ENCODE assay signal across 22 cellular contexts in genomic region chr11:35964846-35965245, GRCh38. TPM values are rescaled to one million over a fixed set of nuclear protein-coding genes. Genes with fewer than 3 reads are reported as not detected.
A peak's percentile ranks its signal among the peaks of the same experiment; 100 is the strongest.
DNase-seq lines count a peak whose midpoint lies in the region; ATAC-seq, FAIRE-seq and TF ChIP-seq lines count a peak whose summit lies in the region.
"Had no signal": no experiment of that assay in that cellular context is flagged by ENCODE, and none has a peak within 500 bp of the region (broad histone marks: within the 10 kb centered on the region; RNA-seq: fewer than 3 reads in every experiment).

No MANE protein-coding gene starts in this region.

- no peak overlapping the region for H3K4me3 ChIP-seq in endothelial cell of umbilical vein (replicated peaks in 1 of 3; ENCODE audit: insufficient read depth in 1 of 3, low read depth in 1 of 3, low read length in 3 of 3)
- H3K4me3 ChIP-seq: GM23248, HAP-1, SJSA1 had no signal

- intact Hi-C loops in endothelial cell of umbilical vein (cut with micrococcal nuclease), result no loop called here

- FAIRE-seq in endothelial cell of umbilical vein (lab: Jason Lieb, UNC), result peak; percentile 83
- FAIRE-seq: GM12892 had no signal

- no peaks in the 10 kb centered on the region for H3K27me3 ChIP-seq in endothelial cell of umbilical vein (ENCODE audit: control insufficient read depth in 2 of 2, insufficient read depth in 2 of 2, low read length in 2 of 2)
- H3K27me3 ChIP-seq: BE2C, SJSA1 had no signal

- no peaks in the 10 kb centered on the region for H3K9me3 ChIP-seq in endothelial cell of umbilical vein (replicated peaks; ENCODE audit: control insufficient read depth, insufficient read depth, low read length)
- H3K9me3 ChIP-seq: BE2C, HAP-1, SJSA1 had no signal

- TF ChIP-seq CTCF in endothelial cell of umbilical vein (IDR thresholded peaks at IDR 0.05; ENCODE audit: extremely low read depth in 1 of 2, insufficient read depth in 1 of 2, low read depth in 1 of 2, low read length in 2 of 2), result no peak

- no peaks in the 10 kb centered on the region for H3K9me1 ChIP-seq in endothelial cell of umbilical vein (replicated peaks; ENCODE audit: control insufficient read depth, extremely low read depth, insufficient read depth, low read length)

- POLR2A ChIA-PET in endothelial cell of umbilical vein (lab: Charles Lee), result no interaction called here

- peaks cover 52% of the 10 kb centered on the region for H3K79me2 ChIP-seq in endothelial cell of umbilical vein (ENCODE audit: control insufficient read depth, insufficient read depth, low read length)

- no peak overlapping the region for H3K9ac ChIP-seq in endothelial cell of umbilical vein (replicated peaks; ENCODE audit: extremely low read depth, insufficient read depth, low read length)
- H3K9ac ChIP-seq: GM23248 had no signal

- TF ChIP-seq POLR2A in endothelial cell of umbilical vein (IDR thresholded peaks at IDR 0.05; ENCODE audit: low read depth, low read length), result no peak

- ATAC-seq in GM21717 (IDR thresholded peaks at IDR 0.05; ENCODE audit: unreplicated experiment), result no peak

- no TSS peak for BruUV-seq in endothelial cell of umbilical vein (replicated peaks; lab: Mats Ljungman, UMichigan)

- peak overlapping the region; percentile 40 for H3K4me2 ChIP-seq in endothelial cell of umbilical vein (ENCODE audit: insufficient read depth, low read length)

- in situ Hi-C loops in Caki2 (cut with HindIII; ENCODE audit: low pct_unique_long_range_greater_than_20kb, low sequenced_read_pairs), result no loop called here

- CTCF ChIA-PET in endothelial cell of umbilical vein (lab: Charles Lee), result interaction anchor here (0.8 to 1.4 kb wide), 5 partner anchors 11 to 167 kb away, joined by 3 to 14 read pairs (median 3); no protein-coding TSS in a partner anchor

- dilution Hi-C loops in endothelial cell of umbilical vein (cut with MboI; ENCODE audit: extremely low pct_ligation_motif_present, low sequenced_read_pairs), result no loop called here

- H3K4me1 ChIP-seq in endothelial cell of umbilical vein (ENCODE audit: control insufficient read depth, extremely low read depth, insufficient read depth, low read length), result peaks cover 8% of the 10 kb centered on the region
- H3K4me1 ChIP-seq: BE2C, HAP-1 had no signal

- no peak overlapping the region for H3K27ac ChIP-seq in endothelial cell of umbilical vein (ENCODE audit: insufficient read depth, low read depth, low read length)
- H3K27ac ChIP-seq: GM23248, SJSA1 had no signal

- no peaks in the 10 kb centered on the region for H4K20me1 ChIP-seq in endothelial cell of umbilical vein (replicated peaks; ENCODE audit: control insufficient read depth, extremely low read depth, insufficient read depth, low read length)

- DNase-seq in Caki2 (ENCODE audit: low read depth), result peak; percentile 5
- peak; percentile 59 for DNase-seq in NCI-H146 (lab: John Stamatoyannopoulos, UW)
- peak; percentile 82 for DNase-seq in endothelial cell of umbilical vein (ENCODE audit: low read depth, low spot score)
- peak; percentile 44 to 83 for DNase-seq in lung microvascular endothelial cell (ENCODE audit: low read depth in 2 of 2)
- no peak for DNase-seq in NCI-H1694 treated with DMSO at 0.1 percent for 48 hours (lab: John Stamatoyannopoulos, UW)
- no peak for DNase-seq in NOMO-1 treated with dmso at 0.1 percent for 144 hours (lab: John Stamatoyannopoulos, UW; ENCODE audit: unreplicated experiment)
- DNase-seq in T-helper 2 cell, result no peak
- DNase-seq: BE2C; CD4-positive, alpha-beta T cell; COR-L47; DMS 273 treated with DMSO at 0.1 percent for 48 hours; DMS79 treated with DMSO at 0.1 percent for 48 hours; GM23248; KBM-7; NCI-H1092; NCI-H1436; NCI-H2029 treated with DMSO at 0.1 percent for 48 hours; NCI-H69 had no signal

- no peaks in the 10 kb centered on the region for H3K36me3 ChIP-seq in endothelial cell of umbilical vein (ENCODE audit: control insufficient read depth in 2 of 2, extremely low read depth in 1 of 2, insufficient read depth in 2 of 2, low read length in 2 of 2)
- H3K36me3 ChIP-seq: BE2C, HAP-1, SJSA1 had no signal

- H2AFZ ChIP-seq in endothelial cell of umbilical vein (ENCODE audit: low read depth, low read length), result no peak overlapping the region
- H2AFZ ChIP-seq: GM23248 had no signal

TF ChIP-seq in endothelial cell of umbilical vein, 7 proteins besides CTCF, POLR2A, EP300 and RAD21:
- TF ChIP-seq FOS (IDR thresholded peaks at IDR 0.05; ENCODE audit: borderline replicate concordance, insufficient read depth, low read length) (peak; percentile 32), MAX (IDR thresholded peaks at IDR 0.05; ENCODE audit: insufficient read depth, insufficient read length) (no peak)
TF ChIP-seq in endothelial cell of umbilical vein: peak in this region for 1.

RNA-seq across cellular contexts. Expression of gene LDLRAD3, which starts 21.0 kb away (rescaled TPM):
- 0.12 and 1.9 TPM in 2 replicates for total RNA-seq in Caki2 (2014; rRNA removed; shearing (Covaris generic); ENCODE audit: low replicate concordance)
- 19.9 and 25.1 TPM in 2 replicates for total RNA-seq in endothelial cell of umbilical vein
- polyA plus RNA-seq in endothelial cell of umbilical vein, result 17.9 and 18.7 TPM in 2 replicates
- 12.0 and 12.8 TPM in 2 replicates for polyA plus RNA-seq in endothelial cell of umbilical vein (2011; cell fraction: cytosol; rRNA removed)
- polyA plus RNA-seq in endothelial cell of umbilical vein (2011; cell fraction: nucleus; rRNA removed), result 7.4 and 7.5 TPM in 2 replicates
- polyA plus RNA-seq in endothelial cell of umbilical vein (2012), result 15.8 and 17.4 TPM in 2 replicates
- polyA minus RNA-seq in endothelial cell of umbilical vein, result 15.3 and 20.7 TPM in 2 replicates
- polyA minus RNA-seq in endothelial cell of umbilical vein (2011; cell fraction: cytosol; rRNA and poly(A)+ RNA removed), result 15.7 TPM
- polyA minus RNA-seq in endothelial cell of umbilical vein (2011; cell fraction: nucleus; rRNA and poly(A)+ RNA removed), result 12.9 and 17.0 TPM in 2 replicates
- 3.9 and 17.3 TPM in 2 replicates for total RNA-seq in lung microvascular endothelial cell

Comparison
In these comparisons a context has a peak if more than half of its experiments do, and no peak if none do; other contexts are left out.
1. DNase-seq: peak in Caki2 (single experiment), NCI-H146 (single experiment), endothelial cell of umbilical vein (single experiment) and lung microvascular endothelial cell (2 of 2); none in NCI-H1694 treated with DMSO at 0.1 percent for 48 hours (single experiment), NOMO-1 treated with dmso at 0.1 percent for 144 hours (single experiment) and T-helper 2 cell (0 of 5).